ENCODE assay signal across 14 cellular contexts in the genomic region with DNA sequence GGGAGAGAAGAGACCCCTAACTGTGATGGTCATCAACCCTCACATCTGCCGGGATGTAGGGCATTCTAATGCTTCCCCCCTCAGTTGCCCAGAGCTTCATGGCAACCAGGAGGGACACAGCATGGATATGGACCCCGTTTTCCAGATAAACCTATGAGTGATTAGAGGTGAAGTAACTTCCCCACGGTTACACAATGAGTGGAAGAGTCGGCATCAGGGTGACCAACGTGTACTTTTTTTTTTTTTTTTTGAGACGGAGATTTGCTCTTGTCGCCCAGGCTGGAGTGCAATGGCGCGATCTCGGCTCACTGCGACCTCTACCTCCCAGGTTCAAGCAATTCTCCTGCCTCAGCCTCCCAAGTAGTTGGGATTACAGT. TPM values are rescaled to one million over a fixed set of nuclear protein-coding genes. Genes with fewer than 3 reads are reported as not detected.
DNase-seq lines count a peak whose midpoint lies in the region; ATAC-seq and TF ChIP-seq lines count a peak whose summit lies in the region.
"Had no signal": no experiment of that assay in that cellular context is flagged by ENCODE, and none has a peak within 500 bp of the region (broad histone marks: within the 10 kb centered on the region; RNA-seq: fewer than 3 reads in every experiment).

No MANE protein-coding gene starts in this region.

- H3K9me3 Mint-ChIP-seq in CD4-positive, CD25-positive, alpha-beta regulatory T cell: no peaks in the 10 kb centered on the region
- H3K9me3 Mint-ChIP-seq in GM23338 (no peaks in the 10 kb centered on the region), endothelial cell (ENCODE audit: unreplicated experiment) (no peaks in the 10 kb centered on the region)
- H3K9me3 Mint-ChIP-seq: H9 had no signal

- H3K23ac ChIP-seq in trophoblast cell (ENCODE audit: low read length): no peak overlapping the region

- H3K14ac ChIP-seq in trophoblast cell (ENCODE audit: low read length): no peak overlapping the region

- H3K79me2 ChIP-seq in GM23338 (replicated peaks; ENCODE audit: insufficient read depth) (no peaks in the 10 kb centered on the region), trophoblast cell (ENCODE audit: control insufficient read depth, insufficient read depth, low read length, poor library complexity) (peaks cover 5% of the 10 kb centered on the region)

- H3K79me1 ChIP-seq in trophoblast cell (ENCODE audit: low read length): peaks cover 22% of the 10 kb centered on the region

- peak overlapping the region; percentile 23 for H2BK12ac ChIP-seq in trophoblast cell (ENCODE audit: low read length)

- no peaks in the 10 kb centered on the region for H3K9me3 ChIP-seq in CD4-positive, CD25-positive, alpha-beta regulatory T cell (ENCODE audit: control insufficient read depth in 2 of 2, low read length in 2 of 2)
- no peaks in the 10 kb centered on the region for H3K9me3 ChIP-seq in trophoblast cell (ENCODE audit: insufficient read depth, low read depth, low read length)

- H2AFZ ChIP-seq in GM23338 (no peak overlapping the region), trophoblast cell (ENCODE audit: insufficient read depth, low read length, poor library complexity) (no peak overlapping the region)

- peaks cover 10 to 42% (median 20%) of the 10 kb centered on the region in 4 donors for H3K4me1 Mint-ChIP-seq in CD4-positive, CD25-positive, alpha-beta regulatory T cell
- H3K4me1 Mint-ChIP-seq in GM23338 (peaks cover 31% of the 10 kb centered on the region), endothelial cell (ENCODE audit: unreplicated experiment) (peaks cover 22% of the 10 kb centered on the region)

- H3K4me1 ChIP-seq in CD4-positive, CD25-positive, alpha-beta regulatory T cell (ENCODE audit: control insufficient read depth, insufficient read depth, low read length, poor library complexity, severe bottlenecking): peaks cover 43% of the 10 kb centered on the region
- H3K4me1 ChIP-seq in GM23338 (ENCODE audit: insufficient read depth) (peaks cover 32% of the 10 kb centered on the region), trophoblast cell (ENCODE audit: control insufficient read depth in 1 of 2, insufficient read depth in 2 of 2, low read length in 2 of 2) (peaks cover 16 to 29% of the 10 kb centered on the region in 2 experiments)

- H3K4ac ChIP-seq in trophoblast cell (ENCODE audit: low read depth, low read length): no peak overlapping the region

- no peak overlapping the region for H3K9ac ChIP-seq in trophoblast cell (ENCODE audit: low read length)

- H3K4me3 ChIP-seq in CD4-positive, CD25-positive, alpha-beta regulatory T cell (ENCODE audit: low read depth, low read length): no peak overlapping the region
- H3K4me3 ChIP-seq in GM23338 (no peak overlapping the region), trophoblast cell (ENCODE audit: low read depth, low read length) (no peak overlapping the region)

- no peak for DNase-seq in CD4-positive, CD25-positive, alpha-beta regulatory T cell
- no peak for DNase-seq in GM23338 (ENCODE audit: low spot score)
- DNase-seq in endothelial cell (ENCODE audit: low spot score): no peak
- no peak for DNase-seq in trophoblast cell
- no peak for DNase-seq in Kasumi-1 (lab: John Stamatoyannopoulos, UW)
- DNase-seq in kidney tubule cell (ENCODE audit: low spot score): no peak
- DNase-seq: activated CD4-positive, alpha-beta T cell treated with anti-CD3 and anti-CD28 coated beads, Interleukin-2, amount 50 U/mL, for 4 hours; DMS79 treated with DMSO at 0.1 percent for 48 hours; H9; NCI-H1694 treated with DMSO at 0.1 percent for 48 hours; NCI-H748 treated with DMSO at 0.1 percent for 48 hours; stimulated activated CD4-positive, alpha-beta T cell treated with anti-CD3 and anti-CD28 coated beads, Interleukin-4, amount 100 ng/mL, for 24 hours had no signal

- WGBS in trophoblast cell (ENCODE audit: extremely low coverage, insufficient coverage, insufficient read length): no CpG with 5 or more reads among the region's 11 CpGs

- H2AK5ac ChIP-seq in trophoblast cell (ENCODE audit: low read length): no peak overlapping the region

- no peak overlapping the region for H2BK120ac ChIP-seq in trophoblast cell (ENCODE audit: insufficient read depth, low read length, poor library complexity)

- H3F3A ChIP-seq in GM23338 (replicated peaks; ENCODE audit: low read depth): peaks cover 20% of the 10 kb centered on the region

- ATAC-seq in CD4-positive, CD25-positive, alpha-beta regulatory T cell (ENCODE audit: low read depth in 2 of 2): no peak
- ATAC-seq in GM23338 (no peak), HG03139 (IDR thresholded peaks at IDR 0.05; ENCODE audit: unreplicated experiment) (no peak), HG03097 (IDR thresholded peaks at IDR 0.05; ENCODE audit: low FRiP score, unreplicated experiment) (no peak)

- H3K18ac ChIP-seq in trophoblast cell (ENCODE audit: low read length): no peak overlapping the region

- no peaks in the 10 kb centered on the region for H3K36me3 Mint-ChIP-seq in CD4-positive, CD25-positive, alpha-beta regulatory T cell
- H3K36me3 Mint-ChIP-seq in GM23338 (ENCODE audit: low read depth): peaks cover 2% of the 10 kb centered on the region; the same call in 1 of the 3 replicates
- H3K36me3 Mint-ChIP-seq in endothelial cell (ENCODE audit: low read depth, unreplicated experiment): no peaks in the 10 kb centered on the region

- H4K8ac ChIP-seq in trophoblast cell (ENCODE audit: low read depth, low read length): no peak overlapping the region

- no peaks in the 10 kb centered on the region for H3K27me3 Mint-ChIP-seq in CD4-positive, CD25-positive, alpha-beta regulatory T cell
- H3K27me3 Mint-ChIP-seq in GM23338 (ENCODE audit: insufficient read depth, low read depth, poor library complexity) (peaks cover 21% of the 10 kb centered on the region), endothelial cell (ENCODE audit: unreplicated experiment) (peaks cover 8% of the 10 kb centered on the region)

- H3K4me3 Mint-ChIP-seq in CD4-positive, CD25-positive, alpha-beta regulatory T cell: peak overlapping the region; percentile 21 to 88 (median 82)
- H3K4me3 Mint-ChIP-seq in GM23338 (no peak overlapping the region), endothelial cell (ENCODE audit: unreplicated experiment) (no peak overlapping the region)

- H4K12ac ChIP-seq in trophoblast cell (ENCODE audit: low read depth, low read length): no peak overlapping the region

- no peak overlapping the region for H4K91ac ChIP-seq in trophoblast cell (ENCODE audit: low read depth, low read length)

- no peaks in the 10 kb centered on the region for H3K9me2 ChIP-seq in GM23338 (ENCODE audit: insufficient read depth)

- no peak overlapping the region for H2BK5ac ChIP-seq in trophoblast cell (ENCODE audit: low read depth, low read length, poor library complexity)

- H3K27ac Mint-ChIP-seq in CD4-positive, CD25-positive, alpha-beta regulatory T cell: peak overlapping the region in 2 of 3 donors; percentile 91 to 94
- H3K27ac Mint-ChIP-seq in GM23338 (peak overlapping the region; percentile 22; the same call in 1 of the 2 replicates), endothelial cell (ENCODE audit: unreplicated experiment) (peak overlapping the region; percentile 62)

- H3K4me2 ChIP-seq in GM23338 (no peak overlapping the region), trophoblast cell (ENCODE audit: low read length) (no peak overlapping the region)

- no peaks in the 10 kb centered on the region for H3K27me3 ChIP-seq in CD4-positive, CD25-positive, alpha-beta regulatory T cell (ENCODE audit: control insufficient read depth, insufficient read depth, low read length)
- no peaks in the 10 kb centered on the region for H3K27me3 ChIP-seq in GM23338 (ENCODE audit: insufficient read depth)
- H3K27me3 ChIP-seq in trophoblast cell (ENCODE audit: insufficient read depth, low read length): no peaks in the 10 kb centered on the region

- TF ChIP-seq CTCF in GM23338 (conservative IDR thresholded peaks at IDR 0.05; ENCODE audit: low read depth in 2 of 2) (no peak), endothelial cell (IDR thresholded peaks at IDR 0.05; ENCODE audit: unreplicated experiment) (no peak)

- H4K20me1 ChIP-seq in GM23338 (replicated peaks; ENCODE audit: insufficient read depth): no peaks in the 10 kb centered on the region

- H3K36me3 ChIP-seq in CD4-positive, CD25-positive, alpha-beta regulatory T cell (ENCODE audit: control insufficient read depth, insufficient read depth, low read length): no peaks in the 10 kb centered on the region
- H3K36me3 ChIP-seq in GM23338 (ENCODE audit: insufficient read depth) (no peaks in the 10 kb centered on the region), trophoblast cell (ENCODE audit: control insufficient read depth in 1 of 2, insufficient read depth in 2 of 2, low read length in 2 of 2) (no peaks in the 10 kb centered on the region)

- peak overlapping the region; percentile 95 for H3K27ac ChIP-seq in CD4-positive, CD25-positive, alpha-beta regulatory T cell (ENCODE audit: insufficient read depth, low read length, poor library complexity, severe bottlenecking)
- no peak overlapping the region for H3K27ac ChIP-seq in GM23338 (ENCODE audit: low read depth)
- H3K27ac ChIP-seq in trophoblast cell (ENCODE audit: low read depth, low read length): no peak overlapping the region

RNA-seq across cellular contexts. Expression of gene TXN2, which starts 25.0 kb away (rescaled TPM):
- total RNA-seq in CD4-positive, CD25-positive, alpha-beta regulatory T cell: 31.5 TPM
- polyA plus RNA-seq in CD4-positive, CD25-positive, alpha-beta regulatory T cell: 100 to 1,000 TPM in 3 of 4 donors, 10 to 100 TPM in 1; 98.2 to 132 (median 106) TPM
- total RNA-seq in GM23338 (2014; rRNA removed; shearing (Covaris generic)): 21.6 and 23.0 TPM in 2 replicates
- 50.3 and 55.6 TPM in 2 replicates for polyA plus RNA-seq in GM23338 (2016; fragmentation: Nextera tagmentation; extraction: Ambion mirVana)
- 67.3 TPM for total RNA-seq in endothelial cell (ENCODE audit: unreplicated experiment)
- 47.7 and 47.8 TPM in 2 replicates for polyA plus RNA-seq in trophoblast cell (2013)

RNA-seq across cellular contexts. Expression of gene FOXRED2, which starts 50.4 kb away (rescaled TPM):
- total RNA-seq in CD4-positive, CD25-positive, alpha-beta regulatory T cell: 1.5 TPM
- 1 to 10 TPM in 3 of 4 donors, under 1 TPM in 1; 0.44 to 1.5 (median 1.2) TPM for polyA plus RNA-seq in CD4-positive, CD25-positive, alpha-beta regulatory T cell
- total RNA-seq in GM23338 (2014; rRNA removed; shearing (Covaris generic)): 38.3 and 47.5 TPM in 2 replicates
- 11.5 and 12.7 TPM in 2 replicates for polyA plus RNA-seq in GM23338 (2016; fragmentation: Nextera tagmentation; extraction: Ambion mirVana)
- 17.6 TPM for total RNA-seq in endothelial cell (ENCODE audit: unreplicated experiment)
- polyA plus RNA-seq in trophoblast cell (2013): 5.0 and 5.1 TPM in 2 replicates

Comparison
In these comparisons a context has a peak if more than half of its experiments do, and no peak if none do; other contexts are left out.
1. H3K27ac Mint-ChIP-seq: peak in every context shown above with its lines; median percentile 92 in CD4-positive, CD25-positive, alpha-beta regulatory T cell; 62 in endothelial cell; 22 in GM23338.
2. H3K4me3 Mint-ChIP-seq: peak in CD4-positive, CD25-positive, alpha-beta regulatory T cell (4 of 4); none in GM23338 (single experiment) and endothelial cell (single experiment).